ENCODE assay signal across 21 cellular contexts in the genomic region with DNA sequence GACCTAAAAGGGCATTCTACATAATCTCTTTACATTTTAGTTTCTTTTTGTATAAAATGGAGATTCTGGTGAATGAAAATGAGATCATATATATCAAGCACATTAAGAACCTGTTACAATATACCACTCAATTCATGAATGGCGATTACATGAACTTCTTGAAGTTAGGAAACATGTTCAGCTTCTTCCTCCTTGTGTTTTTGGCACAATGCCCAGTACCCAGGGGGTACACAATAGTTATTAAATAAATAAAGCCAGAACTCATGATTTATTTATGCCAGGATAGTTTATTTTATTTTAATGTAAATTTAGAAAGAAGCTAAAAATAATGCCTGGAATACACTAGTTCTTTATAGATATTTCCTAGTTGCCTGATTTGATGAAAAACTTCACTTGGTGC.
A peak's percentile ranks its signal among the peaks of the same experiment; 100 is the strongest.
DNase-seq lines count a peak whose midpoint lies in the region; ATAC-seq and TF ChIP-seq lines count a peak whose summit lies in the region.
"Had no signal": no experiment of that assay in that cellular context is flagged by ENCODE, and none has a peak within 500 bp of the region (broad histone marks: within the 10 kb centered on the region; RNA-seq: fewer than 3 reads in every experiment).

No MANE protein-coding gene starts in this region.

- no peaks in the 10 kb centered on the region for H3K36me3 Mint-ChIP-seq in CD8-positive, alpha-beta T cell

- ATAC-seq in CD8-positive, alpha-beta T cell, result no peak
- ATAC-seq in HG02588 (IDR thresholded peaks at IDR 0.05; ENCODE audit: unreplicated experiment), result no peak
- ATAC-seq: A549 had no signal

- H3K9me3 Mint-ChIP-seq in CD8-positive, alpha-beta T cell, result peaks cover 3% of the 10 kb centered on the region

- H3K4me1 ChIP-seq in CD8-positive, alpha-beta T cell (ENCODE audit: insufficient read depth, low read length), result no peaks in the 10 kb centered on the region
- H3K4me1 ChIP-seq in Karpas-422 (ENCODE audit: low read length), result no peaks in the 10 kb centered on the region
- H3K4me1 ChIP-seq: A549, BE2C, Caco-2, SJSA1 had no signal

- DNase-seq in NCI-H345 (lab: John Stamatoyannopoulos, UW) (peak; percentile 6), NCI-H345 treated with DMSO at 0.1 percent for 48 hours (lab: John Stamatoyannopoulos, UW; ENCODE audit: unreplicated experiment) (no peak), NCI-H446 treated with DMSO at 0.1 percent for 48 hours (lab: John Stamatoyannopoulos, UW) (peak; percentile 50), choroid plexus epithelial cell (ENCODE audit: low read depth) (peak; percentile 37), smooth muscle cell of the brain vasculature (ENCODE audit: low read depth, low spot score) (peak; percentile 24), Karpas-422 (no peak)
- no peak for DNase-seq in CD8-positive, alpha-beta T cell
- DNase-seq: BE2C, Caco-2, DMS53, GF-D8, Kasumi-1, MM.1S, NCI-H1048, NCI-H1436, NCI-H187 treated with DMSO at 0.1 percent for 48 hours, NCI-H2107 had no signal

- no peak for TF ChIP-seq CTCF in choroid plexus epithelial cell (conservative IDR thresholded peaks at IDR 0.05; ENCODE audit: low read depth, low read length)
- TF ChIP-seq CTCF in CD8-positive, alpha-beta T cell (IDR thresholded peaks at IDR 0.05), result no peak

- intact Hi-C loops in CD8-positive, alpha-beta T cell (cut with DNase I, micrococcal nuclease), result no loop called here

- H3K36me3 ChIP-seq in CD8-positive, alpha-beta T cell (ENCODE audit: insufficient read depth, low read length), result no peaks in the 10 kb centered on the region
- H3K36me3 ChIP-seq in Karpas-422 (ENCODE audit: insufficient read depth, low read length), result no peaks in the 10 kb centered on the region
- H3K36me3 ChIP-seq: BE2C, SJSA1 had no signal

- no peaks in the 10 kb centered on the region for H3K79me2 ChIP-seq in Karpas-422 (ENCODE audit: low read length)

- no peak overlapping the region for H3K4me3 Mint-ChIP-seq in CD8-positive, alpha-beta T cell
- H3K4me3 Mint-ChIP-seq: IgD-negative memory B cell had no signal

- H3K9me3 ChIP-seq in CD8-positive, alpha-beta T cell (ENCODE audit: low read length), result no peaks in the 10 kb centered on the region
- no peaks in the 10 kb centered on the region for H3K9me3 ChIP-seq in Karpas-422 (ENCODE audit: low read length)
- H3K9me3 ChIP-seq: A549, BE2C, Caco-2, SJSA1 had no signal

- H3K4me1 Mint-ChIP-seq in CD8-positive, alpha-beta T cell (ENCODE audit: low read depth), result no peaks in the 10 kb centered on the region
- H3K4me1 Mint-ChIP-seq: IgD-negative memory B cell had no signal

- H3K9me2 ChIP-seq in Karpas-422 (replicated peaks; ENCODE audit: insufficient read depth, low read length), result no peaks in the 10 kb centered on the region

- H2AFZ ChIP-seq in Karpas-422 (ENCODE audit: low read length), result no peak overlapping the region

- H3K27ac ChIP-seq in CD8-positive, alpha-beta T cell (ENCODE audit: low read depth, low read length), result no peak overlapping the region
- no peak overlapping the region for H3K27ac ChIP-seq in Karpas-422 (ENCODE audit: low read length)
- H3K27ac ChIP-seq: A549, SJSA1 had no signal

- H3K27ac Mint-ChIP-seq in CD8-positive, alpha-beta T cell, result no peak overlapping the region
- H3K27ac Mint-ChIP-seq: IgD-negative memory B cell had no signal

- H3K4me2 ChIP-seq in Karpas-422 (ENCODE audit: low read depth, low read length, poor library complexity, severe bottlenecking), result no peak overlapping the region
- H3K4me2 ChIP-seq: A549 had no signal

- no peak overlapping the region for H3K4me3 ChIP-seq in choroid plexus epithelial cell (ENCODE audit: low read depth, low read length)
- H3K4me3 ChIP-seq in CD8-positive, alpha-beta T cell (ENCODE audit: low read depth, low read length), result no peak overlapping the region
- H3K4me3 ChIP-seq in Karpas-422 (ENCODE audit: low read length), result no peak overlapping the region
- H3K4me3 ChIP-seq: A549, SJSA1 had no signal

- no peaks in the 10 kb centered on the region for H4K20me1 ChIP-seq in Karpas-422 (ENCODE audit: insufficient read depth, low read depth, low read length)

- CTCF ChIA-PET in CD8-positive, alpha-beta T cell (lab: Charles Lee), result no interaction called here

- no peaks in the 10 kb centered on the region for H3K27me3 ChIP-seq in CD8-positive, alpha-beta T cell (ENCODE audit: insufficient read depth, low read length)
- no peaks in the 10 kb centered on the region for H3K27me3 ChIP-seq in Karpas-422 (ENCODE audit: low read length)
- H3K27me3 ChIP-seq: BE2C, SJSA1 had no signal

- peaks cover 2% of the 10 kb centered on the region for H3K27me3 Mint-ChIP-seq in CD8-positive, alpha-beta T cell (ENCODE audit: low read depth)
- H3K27me3 Mint-ChIP-seq: IgD-negative memory B cell had no signal

- POLR2A ChIA-PET in CD8-positive, alpha-beta T cell (lab: Charles Lee), result no interaction called here

- no peak overlapping the region for H3K9ac ChIP-seq in Karpas-422 (ENCODE audit: low read length)

Comparison
In these comparisons a context has a peak if more than half of its experiments do, and no peak if none do; other contexts are left out.
1. DNase-seq: peak in NCI-H345 (single experiment), NCI-H446 treated with DMSO at 0.1 percent for 48 hours (single experiment), choroid plexus epithelial cell (single experiment) and smooth muscle cell of the brain vasculature (single experiment); none in NCI-H345 treated with DMSO at 0.1 percent for 48 hours (single experiment), CD8-positive, alpha-beta T cell (0 of 7) and Karpas-422 (single experiment).